ENCODE assay signal across 28 cellular contexts in the genomic region with DNA sequence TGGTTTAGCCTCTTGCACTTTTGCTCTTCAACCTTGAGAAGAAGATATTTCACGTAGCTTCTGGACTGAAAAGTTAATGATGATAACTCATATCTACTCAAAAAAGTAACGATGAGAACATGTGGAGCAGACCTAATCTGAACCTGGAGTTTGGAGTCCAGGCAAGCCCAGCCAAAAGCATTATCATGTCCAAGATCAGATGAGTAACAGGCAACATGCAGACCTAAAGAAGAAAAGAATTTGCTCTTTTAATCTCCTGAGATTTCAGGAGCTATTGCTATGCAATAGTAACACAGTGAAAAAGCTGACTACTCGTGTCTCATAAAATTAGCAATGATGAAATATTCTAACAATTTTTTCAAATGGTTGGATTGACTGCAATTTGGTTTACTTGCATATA. TPM values are rescaled to one million over a fixed set of nuclear protein-coding genes. Genes with fewer than 3 reads are reported as not detected.
"Had no signal": no experiment of that assay in that cellular context is flagged by ENCODE, and none has a peak within 500 bp of the region (broad histone marks: within the 10 kb centered on the region; RNA-seq: fewer than 3 reads in every experiment).

No MANE protein-coding gene starts in this region.

- H3K9me3 ChIP-seq: esophagus muscularis mucosa, heart left ventricle, mucosa of descending colon, neutrophil, psoas muscle, right lobe of liver, testis, transverse colon had no signal

- H3K27me3 Mint-ChIP-seq: dendritic cell treated with granulocyte-macrophage colony-stimulating factor and Interleukin-4, amounts not matched to agents 40 ng/mL and 50 ng/mL, for 4 days had no signal

- H3K36me3 ChIP-seq: esophagus muscularis mucosa, heart left ventricle, neutrophil, right lobe of liver, spleen, transverse colon had no signal

- DNase-seq: effector memory CD8-positive, alpha-beta T cell; heart left ventricle; hippocampal formation; mucosa of descending colon; naive thymus-derived CD8-positive, alpha-beta T cell; psoas muscle; retina; right lobe of liver; spleen; stimulated activated CD4-positive, alpha-beta T cell treated with anti-CD3 and anti-CD28 coated beads, Interleukin-15, amount 100 ng/mL, for 24 hours; stimulated activated CD4-positive, alpha-beta T cell treated with anti-CD3 and anti-CD28 coated beads, Interleukin-1b, Interleukin-23, amount 100 ng/mL, for 48 hours; stimulated activated CD4-positive, alpha-beta T cell treated with anti-CD3 and anti-CD28 coated beads, Interleukin-4, amount 100 ng/mL, for 24 hours; stimulated activated naive CD8-positive, alpha-beta T cell treated with anti-CD3 and anti-CD28 coated beads, Interleukin-15, amount 100 ng/mL, for 72 hours; testis; transverse colon had no signal

- H3K27me3 ChIP-seq: esophagus muscularis mucosa, neutrophil, right lobe of liver, testis, transverse colon had no signal

- H3K4me1 ChIP-seq: esophagus muscularis mucosa, heart left ventricle, psoas muscle, right lobe of liver, spleen, testis, transverse colon had no signal

- H3K27ac ChIP-seq: epithelial cell of prostate, esophagus muscularis mucosa, heart left ventricle, neutrophil, psoas muscle, right lobe of liver, spleen, testis, transverse colon had no signal

- FAIRE-seq: colon, frontal cortex had no signal

- ATAC-seq: effector memory CD8-positive, alpha-beta T cell; heart left ventricle; left lobe of liver; mucosa of descending colon; naive thymus-derived CD8-positive, alpha-beta T cell; psoas muscle; right lobe of liver; stimulated activated memory B cell treated with anti-CD40 and anti-IgM and Interleukin-4, amounts not matched to agents 10 μg/mL and 1 μg/mL and 100 μg/mL, for 72 hours; stimulated activated naive CD8-positive, alpha-beta T cell treated with anti-CD3 and anti-CD28 coated beads, Interleukin-15, amount 100 ng/mL, for 72 hours had no signal

- H3K4me1 Mint-ChIP-seq: naive thymus-derived CD8-positive, alpha-beta T cell; stimulated activated naive CD8-positive, alpha-beta T cell treated with anti-CD3 and anti-CD28 coated beads, Interleukin-15, amount 100 ng/mL, for 72 hours had no signal

- H3K27ac Mint-ChIP-seq: dendritic cell treated with granulocyte-macrophage colony-stimulating factor and Interleukin-4, amounts not matched to agents 40 ng/mL and 50 ng/mL, for 4 days; effector memory CD8-positive, alpha-beta T cell; naive thymus-derived CD8-positive, alpha-beta T cell; stimulated activated memory B cell treated with anti-CD40 and anti-IgM and Interleukin-4, amounts not matched to agents 10 μg/mL and 1 μg/mL and 100 μg/mL, for 72 hours; stimulated activated naive CD8-positive, alpha-beta T cell treated with anti-CD3 and anti-CD28 coated beads, Interleukin-15, amount 100 ng/mL, for 72 hours had no signal

- H3K9me3 Mint-ChIP-seq: effector memory CD8-positive, alpha-beta T cell had no signal

- H3K4me3 Mint-ChIP-seq: dendritic cell treated with granulocyte-macrophage colony-stimulating factor and Interleukin-4, amounts not matched to agents 40 ng/mL and 50 ng/mL, for 4 days; effector memory CD8-positive, alpha-beta T cell; naive thymus-derived CD8-positive, alpha-beta T cell; stimulated activated memory B cell treated with anti-CD40 and anti-IgM and Interleukin-4, amounts not matched to agents 10 μg/mL and 1 μg/mL and 100 μg/mL, for 72 hours; stimulated activated naive CD8-positive, alpha-beta T cell treated with anti-CD3 and anti-CD28 coated beads, Interleukin-15, amount 100 ng/mL, for 72 hours had no signal

- H3K4me3 ChIP-seq: esophagus muscularis mucosa, heart left ventricle, mucosa of descending colon, psoas muscle, right lobe of liver, spleen, testis, transverse colon had no signal

- H3K36me3 Mint-ChIP-seq: naive thymus-derived CD8-positive, alpha-beta T cell; stimulated activated memory B cell treated with anti-CD40 and anti-IgM and Interleukin-4, amounts not matched to agents 10 μg/mL and 1 μg/mL and 100 μg/mL, for 72 hours had no signal

RNA-seq across cellular contexts. Expression of gene ARHGEF38, which starts 56.8 kb away (rescaled TPM):
- total RNA-seq: glomerular endothelial cell; heart left ventricle; naive thymus-derived CD8-positive, alpha-beta T cell; osteoblast; psoas muscle; skeletal muscle tissue; spleen; subcutaneous adipose tissue had no signal
- polyA plus RNA-seq: heart left ventricle; naive thymus-derived CD8-positive, alpha-beta T cell; neural cell; psoas muscle; spleen had no signal
